24 cellular contexts compared by ENCODE assay signal in the genomic region with DNA sequence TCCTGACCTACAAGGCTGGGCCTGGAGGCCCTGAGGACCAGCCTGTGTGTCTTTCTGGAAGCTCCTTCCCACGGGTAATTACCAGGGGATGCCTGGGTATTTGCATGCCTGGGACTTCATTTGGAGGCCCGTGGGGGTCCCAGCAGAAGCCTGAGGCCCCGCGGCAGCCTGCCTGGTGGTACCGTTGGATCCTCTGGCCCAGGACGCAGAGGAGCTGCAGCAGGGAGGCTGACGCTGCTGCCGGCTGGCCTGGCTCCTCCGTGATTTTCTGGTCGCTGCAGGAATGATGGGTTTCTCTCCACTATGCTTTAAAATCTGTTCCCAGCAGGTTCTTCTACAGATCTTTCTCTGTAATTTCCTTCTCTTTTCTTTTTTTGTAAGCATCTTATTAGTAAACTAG. TPM values are rescaled to one million over a fixed set of nuclear protein-coding genes. Genes with fewer than 3 reads are reported as not detected.
A peak's percentile ranks its signal among the peaks of the same experiment; 100 is the strongest.
DNase-seq lines count a peak whose midpoint lies in the region; ATAC-seq, FAIRE-seq and TF ChIP-seq lines count a peak whose summit lies in the region.
"Had no signal": no experiment of that assay in that cellular context is flagged by ENCODE, and none has a peak within 500 bp of the region (broad histone marks: within the 10 kb centered on the region; RNA-seq: fewer than 3 reads in every experiment).

No MANE protein-coding gene starts in this region.

- peaks cover 3 to 6% of the 10 kb centered on the region in 2 donors for H3K9me3 Mint-ChIP-seq in activated T-cell treated with anti-CD3 and anti-CD28 coated beads, Interleukin-2, amount 50 U/mL, for 72 hours
- no peaks in the 10 kb centered on the region for H3K9me3 Mint-ChIP-seq in progenitor cell of endocrine pancreas (ENCODE audit: low read depth)
- peaks cover 6% of the 10 kb centered on the region for H3K9me3 Mint-ChIP-seq in T-helper 2 cell treated with Interferon-gamma antibody and Interleukin-4, amounts not matched to agents 5 μg/mL and 100 μg/mL, for 36 hours
- H3K9me3 Mint-ChIP-seq: CD4-positive, alpha-beta T cell; CD8-positive, alpha-beta memory T cell had no signal

- no peak overlapping the region for H3K9ac ChIP-seq in K562 (ENCODE audit: insufficient read depth in 1 of 2, low read depth in 2 of 2, low read length in 2 of 2)

- CTCF ChIA-PET in RWPE1 (lab: Yijun Ruan, JAX): interaction anchor here (0.6 to 2.1 kb wide), 8 partner anchors 10 to 332 kb away, joined by 3 to 12 read pairs (median 5); no protein-coding TSS in a partner anchor
- CTCF ChIA-PET in K562 (lab: Yijun Ruan, JAX; ENCODE audit: low intra/inter-chr PET ratio): no interaction called here

- 0 out of 2 replicates have a peak, but pooled peaks cover 1% of the 10 kb centered on the region for H4K20me1 ChIP-seq in K562 (replicated peaks; ENCODE audit: control insufficient read depth, insufficient read depth, low read length)

- intact Hi-C loops in K562 (cut with micrococcal nuclease): no loop called here

- no peak for TF ChIP-seq EP300 in K562 (IDR thresholded peaks at IDR 0.05; ENCODE audit: low read length)

- no peak for TF ChIP-seq POLR2A in K562 (conservative IDR thresholded peaks at IDR 0.05)

- peaks cover 0 to 54% of the 10 kb centered on the region in 2 experiments; a peak in 2 of 5 replicates for H3K4me1 ChIP-seq in K562 (replicated peaks in 1 of 2; ENCODE audit: control insufficient read depth in 2 of 2, insufficient read depth in 2 of 2, low read length in 2 of 2)

- H3K4me3 Mint-ChIP-seq in activated T-cell treated with anti-CD3 and anti-CD28 coated beads, Interleukin-2, amount 50 U/mL, for 72 hours: no peak overlapping the region
- no peak overlapping the region for H3K4me3 Mint-ChIP-seq in progenitor cell of endocrine pancreas (ENCODE audit: low read depth)
- no peak overlapping the region for H3K4me3 Mint-ChIP-seq in T-helper 2 cell treated with Interferon-gamma antibody and Interleukin-4, amounts not matched to agents 5 μg/mL and 100 μg/mL, for 36 hours
- H3K4me3 Mint-ChIP-seq: CD14-positive monocyte; CD4-positive, alpha-beta T cell; GM23338; H9 had no signal

- no peaks in the 10 kb centered on the region for H3K27me3 ChIP-seq in K562 (ENCODE audit: control insufficient read depth in 2 of 2, insufficient read depth in 2 of 2, low read length in 2 of 2)

- H3K79me2 ChIP-seq in K562 (ENCODE audit: control insufficient read depth, insufficient read depth, low read length): peaks cover 1% of the 10 kb centered on the region

- FAIRE-seq in K562 (lab: Jason Lieb, UNC): no peak
- FAIRE-seq: D721Med, GM12878, GM19239 had no signal

- 72% methylated on average over 9 of the region's 10 CpGs for whole genome bisulfite sequencing in K562 (ENCODE audit: insufficient coverage, low coverage, missing lambda C conversion rate)

- no peak for TF ChIP-seq RAD21 in K562 (CRISPR knock-in tag; conservative IDR thresholded peaks at IDR 0.05 in 1 of 2, IDR thresholded peaks at IDR 0.05 in 1 of 2)

- ATAC-seq in activated T-cell treated with anti-CD3 and anti-CD28 coated beads, Interleukin-2, amount 50 U/mL, for 72 hours (replicated peaks in 1 of 2): no peak
- ATAC-seq in K562: no peak
- no peak for ATAC-seq in GM19467 (IDR thresholded peaks at IDR 0.05; ENCODE audit: unreplicated experiment)
- ATAC-seq: GM12878, HCT116 had no signal

- H3K36me3 Mint-ChIP-seq in activated T-cell treated with anti-CD3 and anti-CD28 coated beads, Interleukin-2, amount 50 U/mL, for 72 hours (ENCODE audit: insufficient read depth in 2 of 2): peaks cover 1 to 6% of the 10 kb centered on the region in 2 donors
- H3K36me3 Mint-ChIP-seq in progenitor cell of endocrine pancreas (ENCODE audit: insufficient read depth): peaks cover 5% of the 10 kb centered on the region
- H3K36me3 Mint-ChIP-seq in T-helper 2 cell treated with Interferon-gamma antibody and Interleukin-4, amounts not matched to agents 5 μg/mL and 100 μg/mL, for 36 hours (ENCODE audit: low read depth): peaks cover 12% of the 10 kb centered on the region

- H2AFZ ChIP-seq in K562 (ENCODE audit: low read depth, low read length): no peak overlapping the region
- H2AFZ ChIP-seq: GM23338 had no signal

- no peak overlapping the region for H3K4me3 ChIP-seq in K562
- H3K4me3 ChIP-seq: GM12878, GM23338 had no signal

- TF ChIP-seq CTCF in RWPE1 (conservative IDR thresholded peaks at IDR 0.05; ENCODE audit: low read depth) (no peak), K562 (IDR thresholded peaks at IDR 0.05 in 2 of 3, conservative IDR thresholded peaks at IDR 0.05 in 1 of 3; ENCODE audit: insufficient read depth in 2 of 3, low read depth in 1 of 3, low read length in 3 of 3) (no peak), progenitor cell of endocrine pancreas (IDR thresholded peaks at IDR 0.05; ENCODE audit: unreplicated experiment) (no peak)

- H3K36me3 ChIP-seq in K562 (ENCODE audit: control insufficient read depth, insufficient read depth, low read length): peaks cover 9% of the 10 kb centered on the region; the same call in 1 of the 3 replicates

- H3K9me3 ChIP-seq in K562 (replicated peaks; ENCODE audit: control insufficient read depth, insufficient read depth, low read depth, low read length): no peaks in the 10 kb centered on the region

- POLR2A ChIA-PET in RWPE1 (lab: Yijun Ruan, JAX; ENCODE audit: low non-redundant PET) (no interaction called here), K562 (lab: Yijun Ruan, JAX) (interaction anchor here (0.5 to 4.2 kb wide), 4 partner anchors 11 to 187 kb away, joined by 3 to 28 read pairs (median 3); no protein-coding TSS in a partner anchor)

- in situ Hi-C loops in K562 (cut with MboI): no loop called here

- H3K27me3 Mint-ChIP-seq in activated T-cell treated with anti-CD3 and anti-CD28 coated beads, Interleukin-2, amount 50 U/mL, for 72 hours (ENCODE audit: low read depth): no peaks in the 10 kb centered on the region
- H3K27me3 Mint-ChIP-seq in progenitor cell of endocrine pancreas: no peaks in the 10 kb centered on the region
- no peaks in the 10 kb centered on the region for H3K27me3 Mint-ChIP-seq in T-helper 2 cell treated with Interferon-gamma antibody and Interleukin-4, amounts not matched to agents 5 μg/mL and 100 μg/mL, for 36 hours (ENCODE audit: low read depth)
- H3K27me3 Mint-ChIP-seq: CD4-positive, alpha-beta T cell; CD8-positive, alpha-beta memory T cell had no signal

- BruUV-seq in K562 (replicated peaks; lab: Mats Ljungman, UMichigan): no TSS peak

- no peaks in the 10 kb centered on the region for H3K9me1 ChIP-seq in K562 (ENCODE audit: control insufficient read depth, insufficient read depth, low read length)

- no peak for DNase-seq in activated T-cell treated with anti-CD3 and anti-CD28 coated beads, Interleukin-2, amount 50 U/mL, for 72 hours
- no peak for DNase-seq in activated T-cell treated with anti-CD3 and anti-CD28 coated beads, Interleukin-2, amount 50 U/mL, for 1 hour
- DNase-seq in RWPE1 (ENCODE audit: low spot score) (no peak), K562 (ENCODE audit: extremely low read depth in 1 of 4, low spot score in 3 of 4) (no peak), progenitor cell of endocrine pancreas (ENCODE audit: low spot score, unreplicated experiment) (no peak), A172 (ENCODE audit: low spot score) (no peak)
- DNase-seq in T-helper 2 cell treated with Interferon-gamma antibody and Interleukin-4, amounts not matched to agents 5 μg/mL and 100 μg/mL, for 36 hours (ENCODE audit: low spot score): no peak
- DNase-seq: 8988T; CD4-positive, alpha-beta T cell; CD8-positive, alpha-beta memory T cell; DMS79; EL; GDM1 had no signal

- H3K4me1 Mint-ChIP-seq in activated T-cell treated with anti-CD3 and anti-CD28 coated beads, Interleukin-2, amount 50 U/mL, for 72 hours (ENCODE audit: low read depth): peaks cover 8% of the 10 kb centered on the region
- peaks cover 5% of the 10 kb centered on the region for H3K4me1 Mint-ChIP-seq in progenitor cell of endocrine pancreas (ENCODE audit: low read depth)
- H3K4me1 Mint-ChIP-seq in T-helper 2 cell treated with Interferon-gamma antibody and Interleukin-4, amounts not matched to agents 5 μg/mL and 100 μg/mL, for 36 hours (ENCODE audit: low read depth): peaks cover 6% of the 10 kb centered on the region

- H3K27ac ChIP-seq in RWPE1: peak overlapping the region; percentile 80
- no peak overlapping the region for H3K27ac ChIP-seq in K562 (ENCODE audit: extremely low read depth, low read depth, low read length)

- peak overlapping the region; percentile 57 for H3K27ac Mint-ChIP-seq in activated T-cell treated with anti-CD3 and anti-CD28 coated beads, Interleukin-2, amount 50 U/mL, for 72 hours
- peak overlapping the region; percentile 84 for H3K27ac Mint-ChIP-seq in progenitor cell of endocrine pancreas
- H3K27ac Mint-ChIP-seq in T-helper 2 cell treated with Interferon-gamma antibody and Interleukin-4, amounts not matched to agents 5 μg/mL and 100 μg/mL, for 36 hours: no peak overlapping the region
- H3K27ac Mint-ChIP-seq: CD4-positive, alpha-beta T cell; CD8-positive, alpha-beta memory T cell; GM23338; H9 had no signal

- no peak overlapping the region for H3K4me2 ChIP-seq in K562 (ENCODE audit: insufficient read depth, low read length)
- H3K4me2 ChIP-seq: GM23338 had no signal

RNA-seq across cellular contexts. Expression of a gene that starts 6.5 kb away (rescaled TPM):
- 1 to 10 TPM; 7.1 to 8.3 TPM for total RNA-seq in activated T-cell treated with anti-CD3 and anti-CD28 coated beads, Interleukin-2, amount 50 U/mL, for 72 hours
- 3.6 and 7.1 TPM in 2 replicates for total RNA-seq in K562 (2011; cell fraction: chromatin; rRNA removed; ENCODE audit: low replicate concordance)
- total RNA-seq in K562 (2011; cell fraction: nucleolus; rRNA removed): 3.0 and 3.3 TPM in 2 replicates
- 2.5 and 3.0 TPM in 2 replicates for total RNA-seq in K562 (2011; cell fraction: nucleoplasm; rRNA removed)
- total RNA-seq in K562 (2014; rRNA removed): 1.2 and 2.0 TPM in 2 replicates
- 0.93 and 1.3 TPM in 2 replicates for total RNA-seq in K562 (2014; rRNA removed; fragmentation: Illumina TruSeq; extraction: Trizol)
- 1.4 and 1.6 TPM in 2 replicates for total RNA-seq in K562 (2015; rRNA removed; fragmentation: Illumina TruSeq; extraction: Trizol)
- total RNA-seq in K562 (2021): 3.7 and 4.2 TPM in 2 replicates
- 2.2 and 2.5 TPM in 2 replicates for polyA plus RNA-seq in K562 (2011; rRNA removed)
- 2.6 and 3.8 TPM in 2 replicates for polyA plus RNA-seq in K562 (2011; cell fraction: cytosol; rRNA removed)
- 5.3 and 9.0 TPM in 2 replicates for polyA plus RNA-seq in K562 (2011; cell fraction: nucleus; rRNA removed)
- 3.9 and 7.7 TPM in 2 replicates for polyA plus RNA-seq in K562 (2012)
- polyA plus RNA-seq in K562 (2014; fragmentation: Illumina TruSeq; extraction: Trizol): 2.7 and 3.2 TPM in 2 replicates
- polyA plus RNA-seq in K562 (2014; fragmentation: Nextera tagmentation; extraction: Ambion mirVana): under 1 TPM; 0.46 to 0.72 TPM
- 2.1 and 2.2 TPM in 2 replicates for polyA plus RNA-seq in K562 (2014; rRNA removed)
- 1.1 and 1.7 TPM in 2 replicates for polyA minus RNA-seq in K562 (2011; rRNA and poly(A)+ RNA removed)
- 5.1 and 5.4 TPM in 2 replicates for polyA minus RNA-seq in K562 (2011; cell fraction: cytosol; rRNA and poly(A)+ RNA removed)
- 1.6 and 1.7 TPM in 2 replicates for polyA minus RNA-seq in K562 (2011; cell fraction: nucleus; rRNA and poly(A)+ RNA removed)
- 20.4 and 21.7 TPM in 2 replicates for total RNA-seq in progenitor cell of endocrine pancreas
- total RNA-seq in A172 (2014; rRNA removed; shearing (Covaris generic)): 10.4 and 12.9 TPM in 2 replicates

RNA-seq across cellular contexts. Expression of a gene that starts 13.6 kb away (rescaled TPM):
- total RNA-seq in activated T-cell treated with anti-CD3 and anti-CD28 coated beads, Interleukin-2, amount 50 U/mL, for 72 hours: 1,000 to 10,000 TPM; 2,573 to 2,599 TPM
- 256 and 439 TPM in 2 replicates for total RNA-seq in K562 (2011; cell fraction: chromatin; rRNA removed; ENCODE audit: low replicate concordance)
- 1,390 and 1,394 TPM in 2 replicates for total RNA-seq in K562 (2011; cell fraction: nucleolus; rRNA removed)
- total RNA-seq in K562 (2011; cell fraction: nucleoplasm; rRNA removed): 1,168 and 2,200 TPM in 2 replicates
- 1,801 and 2,504 TPM in 2 replicates for total RNA-seq in K562 (2014; rRNA removed)
- total RNA-seq in K562 (2014; rRNA removed; fragmentation: Illumina TruSeq; extraction: Trizol): 1,196 and 1,380 TPM in 2 replicates
- 1,567 and 1,716 TPM in 2 replicates for total RNA-seq in K562 (2015; rRNA removed; fragmentation: Illumina TruSeq; extraction: Trizol)
- 3,091 and 3,491 TPM in 2 replicates for total RNA-seq in K562 (2021)
- 5,647 and 7,256 TPM in 2 replicates for polyA plus RNA-seq in K562 (2011; rRNA removed)
- polyA plus RNA-seq in K562 (2011; cell fraction: cytosol; rRNA removed): 8,200 and 10,658 TPM in 2 replicates
- polyA plus RNA-seq in K562 (2011; cell fraction: nucleus; rRNA removed): 3,206 and 5,803 TPM in 2 replicates
- 4,519 and 5,994 TPM in 2 replicates for polyA plus RNA-seq in K562 (2012)
- 1,908 and 2,386 TPM in 2 replicates for polyA plus RNA-seq in K562 (2014; fragmentation: Illumina TruSeq; extraction: Trizol)
- 1,000 to 10,000 TPM; 3,588 to 3,968 TPM for polyA plus RNA-seq in K562 (2014; fragmentation: Nextera tagmentation; extraction: Ambion mirVana)
- polyA plus RNA-seq in K562 (2014; rRNA removed): 3,958 and 4,439 TPM in 2 replicates
- polyA minus RNA-seq in K562 (2011; rRNA and poly(A)+ RNA removed): 1,429 and 1,744 TPM in 2 replicates
- 755 and 891 TPM in 2 replicates for polyA minus RNA-seq in K562 (2011; cell fraction: cytosol; rRNA and poly(A)+ RNA removed)
- polyA minus RNA-seq in K562 (2011; cell fraction: nucleus; rRNA and poly(A)+ RNA removed): 430 and 792 TPM in 2 replicates
- total RNA-seq in progenitor cell of endocrine pancreas: 1,160 and 1,251 TPM in 2 replicates
- total RNA-seq in A172 (2014; rRNA removed; shearing (Covaris generic)): 2,286 and 2,536 TPM in 2 replicates

RNA-seq across cellular contexts. Expression of a gene that starts 26.8 kb away (rescaled TPM):
- total RNA-seq in activated T-cell treated with anti-CD3 and anti-CD28 coated beads, Interleukin-2, amount 50 U/mL, for 72 hours: not detected
- total RNA-seq in K562 (2011; cell fraction: chromatin; rRNA removed; ENCODE audit: low replicate concordance): not detected in 2 replicates
- total RNA-seq in K562 (2011; cell fraction: nucleolus; rRNA removed): not detected in 2 replicates
- total RNA-seq in K562 (2011; cell fraction: nucleoplasm; rRNA removed): not detected in 2 replicates
- not detected in 2 replicates for total RNA-seq in K562 (2014; rRNA removed)
- not detected in 2 replicates for total RNA-seq in K562 (2014; rRNA removed; fragmentation: Illumina TruSeq; extraction: Trizol)
- total RNA-seq in K562 (2015; rRNA removed; fragmentation: Illumina TruSeq; extraction: Trizol): not detected in 2 replicates
- total RNA-seq in K562 (2021): not detected in 2 replicates
- polyA plus RNA-seq in K562 (2011; rRNA removed): not detected in 2 replicates
- polyA plus RNA-seq in K562 (2011; cell fraction: cytosol; rRNA removed): 0.04 TPM in 1 of 2 replicates, not detected in the other
- polyA plus RNA-seq in K562 (2011; cell fraction: nucleus; rRNA removed): 0.09 TPM in 1 of 2 replicates, not detected in the other
- not detected in 2 replicates for polyA plus RNA-seq in K562 (2012)
- not detected in 2 replicates for polyA plus RNA-seq in K562 (2014; fragmentation: Illumina TruSeq; extraction: Trizol)
- not detected for polyA plus RNA-seq in K562 (2014; fragmentation: Nextera tagmentation; extraction: Ambion mirVana)
- not detected in 2 replicates for polyA plus RNA-seq in K562 (2014; rRNA removed)
- not detected in 2 replicates for polyA minus RNA-seq in K562 (2011; rRNA and poly(A)+ RNA removed)
- polyA minus RNA-seq in K562 (2011; cell fraction: cytosol; rRNA and poly(A)+ RNA removed): not detected in 2 replicates
- polyA minus RNA-seq in K562 (2011; cell fraction: nucleus; rRNA and poly(A)+ RNA removed): not detected in 2 replicates
- 14.4 and 17.5 TPM in 2 replicates for total RNA-seq in progenitor cell of endocrine pancreas
- not detected in 2 replicates for total RNA-seq in A172 (2014; rRNA removed; shearing (Covaris generic))
- total RNA-seq: A673; CD4-positive, alpha-beta T cell; CD8-positive, alpha-beta memory T cell; GM12878; H4 had no signal
- polyA plus RNA-seq: BJ; CD14-positive monocyte; CD8-positive, alpha-beta memory T cell; GM12878 had no signal

RNA-seq across cellular contexts. Expression of a gene that starts 33.4 kb away (rescaled TPM):
- total RNA-seq in activated T-cell treated with anti-CD3 and anti-CD28 coated beads, Interleukin-2, amount 50 U/mL, for 72 hours: under 1 TPM; 0.86 to 0.99 TPM
- 218 and 612 TPM in 2 replicates for total RNA-seq in K562 (2011; cell fraction: chromatin; rRNA removed; ENCODE audit: low replicate concordance)
- total RNA-seq in K562 (2011; cell fraction: nucleolus; rRNA removed): 256 and 378 TPM in 2 replicates
- 206 and 238 TPM in 2 replicates for total RNA-seq in K562 (2011; cell fraction: nucleoplasm; rRNA removed)
- total RNA-seq in K562 (2014; rRNA removed) (26.4 and 38.3 TPM in 2 replicates), K562 (2014; rRNA removed; fragmentation: Illumina TruSeq; extraction: Trizol) (2.2 and 3.2 TPM in 2 replicates), K562 (2015; rRNA removed; fragmentation: Illumina TruSeq; extraction: Trizol) (11.3 and 11.7 TPM in 2 replicates), K562 (2021) (86.4 and 101 TPM in 2 replicates), progenitor cell of endocrine pancreas (248 and 252 TPM in 2 replicates)
- polyA plus RNA-seq in K562 (2011; rRNA removed) (4.4 and 10.0 TPM in 2 replicates), K562 (2014; fragmentation: Illumina TruSeq; extraction: Trizol) (7.8 and 20.0 TPM in 2 replicates), K562 (2014; fragmentation: Nextera tagmentation; extraction: Ambion mirVana) (under 1 TPM; 0.31 to 0.48 TPM), K562 (2014; rRNA removed) (60.2 and 67.3 TPM in 2 replicates)
- polyA plus RNA-seq in K562 (2011; cell fraction: cytosol; rRNA removed): 3.9 and 11.1 TPM in 2 replicates
- 130 and 166 TPM in 2 replicates for polyA plus RNA-seq in K562 (2011; cell fraction: nucleus; rRNA removed)
- 49.7 and 63.1 TPM in 2 replicates for polyA plus RNA-seq in K562 (2012)
- 1.5 and 1.9 TPM in 2 replicates for polyA minus RNA-seq in K562 (2011; rRNA and poly(A)+ RNA removed)
- polyA minus RNA-seq in K562 (2011; cell fraction: cytosol; rRNA and poly(A)+ RNA removed): 11.0 and 21.3 TPM in 2 replicates
- 33.7 and 42.1 TPM in 2 replicates for polyA minus RNA-seq in K562 (2011; cell fraction: nucleus; rRNA and poly(A)+ RNA removed)
- 63.8 and 81.2 TPM in 2 replicates for total RNA-seq in A172 (2014; rRNA removed; shearing (Covaris generic))
- polyA plus RNA-seq: CD14-positive monocyte; CD8-positive, alpha-beta memory T cell had no signal

Comparison
In these comparisons a context has a peak if more than half of its experiments do, and no peak if none do; other contexts are left out.
1. RNA of a gene that starts 26.8 kb away (total RNA-seq): 14.4 to 17.5 TPM in progenitor cell of endocrine pancreas; not detected in activated T-cell treated with anti-CD3 and anti-CD28 coated beads, Interleukin-2, amount 50 U/mL, for 72 hours, not detected in K562 and not detected in A172; every median in the first group is over 10 times any median in the second.